25 cellular contexts compared by ENCODE assay signal in the genomic region with DNA sequence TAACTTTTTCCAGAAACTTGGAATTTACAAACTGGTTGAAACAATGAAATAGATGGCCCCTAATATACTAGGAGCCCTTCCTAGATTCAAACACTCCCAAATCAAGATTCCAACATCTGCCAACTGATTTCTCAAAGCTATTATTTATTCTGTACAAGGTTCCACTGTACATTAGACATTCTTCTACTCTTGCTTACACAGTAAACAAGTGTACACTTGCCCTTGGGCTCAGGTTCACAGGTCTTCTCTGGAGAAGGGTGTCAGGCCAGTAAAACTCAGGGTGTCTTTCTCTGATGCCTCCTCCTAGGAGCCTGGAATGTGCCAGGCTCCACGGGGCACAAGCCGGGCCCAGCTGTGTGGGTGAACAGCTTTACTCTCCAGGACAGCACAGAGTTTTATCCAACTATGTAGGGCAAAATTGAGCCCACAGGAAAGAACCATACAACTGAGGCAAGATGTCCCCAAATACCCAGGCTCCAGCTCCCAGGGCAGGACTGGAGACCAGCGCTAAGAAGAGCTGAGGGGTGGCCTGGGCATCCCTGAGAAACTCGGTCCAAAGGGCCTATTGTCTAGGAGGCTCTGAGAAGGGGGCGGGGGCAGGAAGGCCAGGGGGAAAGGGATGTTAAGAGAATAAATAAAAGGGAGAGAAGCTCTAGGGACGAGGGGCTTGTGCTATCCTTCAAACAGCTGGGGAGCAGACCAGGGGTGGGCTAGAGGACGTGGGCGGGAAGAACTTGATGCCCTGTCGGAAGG. TPM values are rescaled to one million over a fixed set of nuclear protein-coding genes. Genes with fewer than 3 reads are reported as not detected.
A peak's percentile ranks its signal among the peaks of the same experiment; 100 is the strongest.
DNase-seq lines count a peak whose midpoint lies in the region; ATAC-seq, FAIRE-seq and TF ChIP-seq lines count a peak whose summit lies in the region.
"Had no signal": no experiment of that assay in that cellular context is flagged by ENCODE, and none has a peak within 500 bp of the region (broad histone marks: within the 10 kb centered on the region; RNA-seq: fewer than 3 reads in every experiment).

No MANE protein-coding gene starts in this region.

- peaks cover 16 to 29% of the 10 kb centered on the region in 2 donors for H3K36me3 ChIP-seq in kidney (ENCODE audit: control insufficient read depth in 1 of 2, insufficient read depth in 2 of 2, low read length in 2 of 2)

- H3K9me3 ChIP-seq in kidney (ENCODE audit: control insufficient read depth in 1 of 2, low read length in 2 of 2): no peaks in the 10 kb centered on the region
- H3K9me3 ChIP-seq: right lobe of liver had no signal

- H3K4me3 ChIP-seq in kidney (ENCODE audit: low read length in 2 of 2): no peak overlapping the region
- H3K4me3 ChIP-seq: hepatocyte, right lobe of liver, SK-N-MC had no signal

- DNase-seq in Right ventricle myocardium inferior (ENCODE audit: missing footprints) (peak; percentile 14), left cardiac atrium (no peak), kidney (peak; percentile 52), RPMI8226 (no peak)
- no peak for DNase-seq in activated T-helper 1 cell treated with anti-CD3 and anti-CD28 coated beads, Interleukin-12 subunit alpha, Interleukin-12 subunit beta, Interleukin-2, Interleukin-4 antibody, amounts not matched to agents 30 ng/mL and 10 ng/mL and 1 ng/mL, durations not matched to agents 14 hours and 24 hours and 36 hours (ENCODE audit: low spot score)
- DNase-seq in stimulated activated effector memory CD8-positive, alpha-beta T cell treated with anti-CD3 and anti-CD28 coated beads, Interleukin-12 subunit alpha, Interleukin-12 subunit beta, amount 100 ng/mL, for 72 hours (ENCODE audit: low spot score in 2 of 2): no peak
- DNase-seq in activated CD4-positive, alpha-beta memory T cell treated with anti-CD3 and anti-CD28 coated beads, Interleukin-2, amount 10 ng/mL, durations not matched to agents 7 days and 5 days: no peak
- DNase-seq: activated CD4-positive, alpha-beta T cell treated with anti-CD3 and anti-CD28 coated beads for 36 hours; activated CD8-positive, alpha-beta memory T cell treated with anti-CD3 and anti-CD28 coated beads, Interleukin-2, amount 50 U/mL, for 4 hours; activated gamma-delta T cell; DMS79; NCI-H1694; stimulated activated CD4-positive, alpha-beta T cell treated with anti-CD3 and anti-CD28 coated beads, Interleukin-15, amount 100 ng/mL, for 24 hours; stimulated activated naive CD4-positive, alpha-beta T cell; T1000 had no signal

- FAIRE-seq in kidney (lab: Jason Lieb, UNC): no peak
- FAIRE-seq: islet of Langerhans had no signal

- TF ChIP-seq CTCF in kidney (IDR thresholded peaks at IDR 0.05; ENCODE audit: borderline replicate concordance, extremely low read depth, insufficient read depth): no peak

- H3K36me3 Mint-ChIP-seq in activated T-helper 1 cell treated with anti-CD3 and anti-CD28 coated beads, Interleukin-12 subunit alpha, Interleukin-12 subunit beta, Interleukin-2, Interleukin-4 antibody, amounts not matched to agents 30 ng/mL and 10 ng/mL and 1 ng/mL, durations not matched to agents 14 hours and 24 hours and 36 hours (ENCODE audit: low read depth): no peaks in the 10 kb centered on the region
- no peaks in the 10 kb centered on the region for H3K36me3 Mint-ChIP-seq in stimulated activated effector memory CD8-positive, alpha-beta T cell treated with anti-CD3 and anti-CD28 coated beads, Interleukin-12 subunit alpha, Interleukin-12 subunit beta, amount 100 ng/mL, for 72 hours
- no peaks in the 10 kb centered on the region for H3K36me3 Mint-ChIP-seq in activated CD4-positive, alpha-beta memory T cell treated with anti-CD3 and anti-CD28 coated beads, Interleukin-2, amount 10 ng/mL, durations not matched to agents 7 days and 5 days (ENCODE audit: low read depth)

- ATAC-seq in Right ventricle myocardium inferior (no peak), left cardiac atrium (no peak), HG03378 (IDR thresholded peaks at IDR 0.05; ENCODE audit: unreplicated experiment) (no peak)
- ATAC-seq in stimulated activated effector memory CD8-positive, alpha-beta T cell treated with anti-CD3 and anti-CD28 coated beads, Interleukin-12 subunit alpha, Interleukin-12 subunit beta, amount 100 ng/mL, for 72 hours: no peak

- POLR2A ChIA-PET in activated CD4-positive, alpha-beta memory T cell treated with anti-CD3 and anti-CD28 coated beads, Interleukin-2, amount 10 ng/mL, durations not matched to agents 7 days and 5 days (lab: Charles Lee): interaction anchor here (1.2 kb wide), 1 partner anchor 20 kb away, joined by 3 read pairs; no protein-coding TSS in a partner anchor

- peaks cover 18% of the 10 kb centered on the region for H3K4me1 Mint-ChIP-seq in activated T-helper 1 cell treated with anti-CD3 and anti-CD28 coated beads, Interleukin-12 subunit alpha, Interleukin-12 subunit beta, Interleukin-2, Interleukin-4 antibody, amounts not matched to agents 30 ng/mL and 10 ng/mL and 1 ng/mL, durations not matched to agents 14 hours and 24 hours and 36 hours (ENCODE audit: low read depth)
- peaks cover 25% of the 10 kb centered on the region for H3K4me1 Mint-ChIP-seq in stimulated activated effector memory CD8-positive, alpha-beta T cell treated with anti-CD3 and anti-CD28 coated beads, Interleukin-12 subunit alpha, Interleukin-12 subunit beta, amount 100 ng/mL, for 72 hours
- H3K4me1 Mint-ChIP-seq in activated CD4-positive, alpha-beta memory T cell treated with anti-CD3 and anti-CD28 coated beads, Interleukin-2, amount 10 ng/mL, durations not matched to agents 7 days and 5 days: peaks cover 19% of the 10 kb centered on the region

- no peak overlapping the region for H3K9ac ChIP-seq in kidney (ENCODE audit: low read length in 2 of 2)

- peak overlapping the region; percentile 49 for H3K4me3 Mint-ChIP-seq in activated T-helper 1 cell treated with anti-CD3 and anti-CD28 coated beads, Interleukin-12 subunit alpha, Interleukin-12 subunit beta, Interleukin-2, Interleukin-4 antibody, amounts not matched to agents 30 ng/mL and 10 ng/mL and 1 ng/mL, durations not matched to agents 14 hours and 24 hours and 36 hours
- H3K4me3 Mint-ChIP-seq in stimulated activated effector memory CD8-positive, alpha-beta T cell treated with anti-CD3 and anti-CD28 coated beads, Interleukin-12 subunit alpha, Interleukin-12 subunit beta, amount 100 ng/mL, for 72 hours: peak overlapping the region; percentile 89
- H3K4me3 Mint-ChIP-seq in activated CD4-positive, alpha-beta memory T cell treated with anti-CD3 and anti-CD28 coated beads, Interleukin-2, amount 10 ng/mL, durations not matched to agents 7 days and 5 days: no peak overlapping the region

- H3K4me1 ChIP-seq in kidney (ENCODE audit: control insufficient read depth in 1 of 2, insufficient read depth in 1 of 2, low read depth in 1 of 2, low read length in 2 of 2): peaks cover 8 to 19% of the 10 kb centered on the region in 2 donors

- H3K27me3 Mint-ChIP-seq in activated T-helper 1 cell treated with anti-CD3 and anti-CD28 coated beads, Interleukin-12 subunit alpha, Interleukin-12 subunit beta, Interleukin-2, Interleukin-4 antibody, amounts not matched to agents 30 ng/mL and 10 ng/mL and 1 ng/mL, durations not matched to agents 14 hours and 24 hours and 36 hours (ENCODE audit: insufficient read depth): peaks cover 60% of the 10 kb centered on the region
- peaks cover 41% of the 10 kb centered on the region for H3K27me3 Mint-ChIP-seq in activated CD4-positive, alpha-beta memory T cell treated with anti-CD3 and anti-CD28 coated beads, Interleukin-2, amount 10 ng/mL, durations not matched to agents 7 days and 5 days

- no peak overlapping the region for H3K27ac Mint-ChIP-seq in activated T-helper 1 cell treated with anti-CD3 and anti-CD28 coated beads, Interleukin-12 subunit alpha, Interleukin-12 subunit beta, Interleukin-2, Interleukin-4 antibody, amounts not matched to agents 30 ng/mL and 10 ng/mL and 1 ng/mL, durations not matched to agents 14 hours and 24 hours and 36 hours
- no peak overlapping the region for H3K27ac Mint-ChIP-seq in stimulated activated effector memory CD8-positive, alpha-beta T cell treated with anti-CD3 and anti-CD28 coated beads, Interleukin-12 subunit alpha, Interleukin-12 subunit beta, amount 100 ng/mL, for 72 hours
- no peak overlapping the region for H3K27ac Mint-ChIP-seq in activated CD4-positive, alpha-beta memory T cell treated with anti-CD3 and anti-CD28 coated beads, Interleukin-2, amount 10 ng/mL, durations not matched to agents 7 days and 5 days
- H3K27ac Mint-ChIP-seq: activated CD4-positive, alpha-beta T cell treated with anti-CD3 and anti-CD28 coated beads for 36 hours; mesothelial cell of epicardium had no signal

- peak overlapping the region in 1 of 2 donors; percentile 1 for H3K27ac ChIP-seq in kidney (ENCODE audit: low read depth in 2 of 2, low read length in 2 of 2)
- H3K27ac ChIP-seq: hepatocyte, HL-60, right lobe of liver, SK-N-MC had no signal

- CTCF ChIA-PET in activated CD4-positive, alpha-beta memory T cell treated with anti-CD3 and anti-CD28 coated beads, Interleukin-2, amount 10 ng/mL, durations not matched to agents 7 days and 5 days (lab: Charles Lee): interaction anchor here (0.6 to 4.4 kb wide), 26 partner anchors 7 to 971 kb away, joined by 3 to 115 read pairs (median 6); a partner anchor contains a TSS

- intact Hi-C loops in Right ventricle myocardium inferior (cut with DNase I) (no loop called here), left cardiac atrium (cut with DNase I) (loop anchor here in 1 of 2 donors (5.0 kb wide), 1 partner anchor 117 kb away; no protein-coding TSS in a partner anchor), kidney (cut with DNase I) (no loop called here)
- intact Hi-C loops in activated T-helper 1 cell treated with anti-CD3 and anti-CD28 coated beads, Interleukin-12 subunit alpha, Interleukin-12 subunit beta, Interleukin-2, Interleukin-4 antibody, amounts not matched to agents 30 ng/mL and 10 ng/mL and 1 ng/mL, durations not matched to agents 14 hours and 24 hours and 36 hours (cut with micrococcal nuclease): no loop called here

- no peaks in the 10 kb centered on the region for H3K9me3 Mint-ChIP-seq in activated T-helper 1 cell treated with anti-CD3 and anti-CD28 coated beads, Interleukin-12 subunit alpha, Interleukin-12 subunit beta, Interleukin-2, Interleukin-4 antibody, amounts not matched to agents 30 ng/mL and 10 ng/mL and 1 ng/mL, durations not matched to agents 14 hours and 24 hours and 36 hours
- no peaks in the 10 kb centered on the region for H3K9me3 Mint-ChIP-seq in stimulated activated effector memory CD8-positive, alpha-beta T cell treated with anti-CD3 and anti-CD28 coated beads, Interleukin-12 subunit alpha, Interleukin-12 subunit beta, amount 100 ng/mL, for 72 hours
- no peaks in the 10 kb centered on the region for H3K9me3 Mint-ChIP-seq in activated CD4-positive, alpha-beta memory T cell treated with anti-CD3 and anti-CD28 coated beads, Interleukin-2, amount 10 ng/mL, durations not matched to agents 7 days and 5 days
- H3K9me3 Mint-ChIP-seq: mesothelial cell of epicardium had no signal

RNA-seq across cellular contexts. Expression of a gene that starts 8.8 kb away (rescaled TPM):
- total RNA-seq in Right ventricle myocardium inferior (not detected), left cardiac atrium (not detected), kidney (not detected)
- total RNA-seq in activated T-helper 1 cell treated with anti-CD3 and anti-CD28 coated beads, Interleukin-12 subunit alpha, Interleukin-12 subunit beta, Interleukin-2, Interleukin-4 antibody, amounts not matched to agents 30 ng/mL and 10 ng/mL and 1 ng/mL, durations not matched to agents 14 hours and 24 hours and 36 hours: not detected in 2 replicates
- polyA plus RNA-seq in kidney (ENCODE audit: insufficient read depth, low read depth, low replicate concordance): not detected
- total RNA-seq in activated CD4-positive, alpha-beta memory T cell treated with anti-CD3 and anti-CD28 coated beads, Interleukin-2, amount 10 ng/mL, durations not matched to agents 7 days and 5 days: not detected
- total RNA-seq: activated CD4-positive, alpha-beta T cell treated with anti-CD3 and anti-CD28 coated beads for 36 hours; chondrocyte; fibroblast of villous mesenchyme; hepatocyte; mesothelial cell of epicardium; occipital lobe; right lobe of liver had no signal
- polyA plus RNA-seq: hepatocyte had no signal

RNA-seq across cellular contexts. Expression of a gene that starts 14.6 kb away (rescaled TPM):
- total RNA-seq in Right ventricle myocardium inferior: 17.5 TPM
- 10 to 100 TPM; 25.1 to 39.9 TPM for total RNA-seq in left cardiac atrium
- total RNA-seq in activated T-helper 1 cell treated with anti-CD3 and anti-CD28 coated beads, Interleukin-12 subunit alpha, Interleukin-12 subunit beta, Interleukin-2, Interleukin-4 antibody, amounts not matched to agents 30 ng/mL and 10 ng/mL and 1 ng/mL, durations not matched to agents 14 hours and 24 hours and 36 hours: not detected in 2 replicates
- 42.8 TPM for total RNA-seq in kidney
- 40.4 TPM for polyA plus RNA-seq in kidney (ENCODE audit: insufficient read depth, low read depth, low replicate concordance)
- total RNA-seq in activated CD4-positive, alpha-beta memory T cell treated with anti-CD3 and anti-CD28 coated beads, Interleukin-2, amount 10 ng/mL, durations not matched to agents 7 days and 5 days: not detected
- total RNA-seq: activated CD4-positive, alpha-beta T cell treated with anti-CD3 and anti-CD28 coated beads for 36 hours had no signal

RNA-seq across cellular contexts. Expression of a gene that starts 20.9 kb away (rescaled TPM):
- total RNA-seq in Right ventricle myocardium inferior (13.1 TPM), left cardiac atrium (10 to 100 TPM; 13.2 to 14.1 TPM), kidney (23.5 TPM)
- 26.1 and 27.9 TPM in 2 replicates for total RNA-seq in activated T-helper 1 cell treated with anti-CD3 and anti-CD28 coated beads, Interleukin-12 subunit alpha, Interleukin-12 subunit beta, Interleukin-2, Interleukin-4 antibody, amounts not matched to agents 30 ng/mL and 10 ng/mL and 1 ng/mL, durations not matched to agents 14 hours and 24 hours and 36 hours
- 18.2 TPM for polyA plus RNA-seq in kidney (ENCODE audit: insufficient read depth, low read depth, low replicate concordance)
- 10 to 100 TPM; 33.5 to 35.1 TPM for total RNA-seq in activated CD4-positive, alpha-beta memory T cell treated with anti-CD3 and anti-CD28 coated beads, Interleukin-2, amount 10 ng/mL, durations not matched to agents 7 days and 5 days

RNA-seq across cellular contexts. Expression of a gene that starts 26.2 kb away (rescaled TPM):
- 140 TPM for total RNA-seq in Right ventricle myocardium inferior
- 10 to 100 TPM; 65.8 to 68.8 TPM for total RNA-seq in left cardiac atrium
- total RNA-seq in activated T-helper 1 cell treated with anti-CD3 and anti-CD28 coated beads, Interleukin-12 subunit alpha, Interleukin-12 subunit beta, Interleukin-2, Interleukin-4 antibody, amounts not matched to agents 30 ng/mL and 10 ng/mL and 1 ng/mL, durations not matched to agents 14 hours and 24 hours and 36 hours: 0.22 and 0.36 TPM in 2 replicates
- 30.4 TPM for total RNA-seq in kidney
- polyA plus RNA-seq in kidney (ENCODE audit: insufficient read depth, low read depth, low replicate concordance): 57.6 TPM
- under 1 TPM; 0.48 to 0.53 TPM for total RNA-seq in activated CD4-positive, alpha-beta memory T cell treated with anti-CD3 and anti-CD28 coated beads, Interleukin-2, amount 10 ng/mL, durations not matched to agents 7 days and 5 days

RNA-seq across cellular contexts. Expression of a gene that starts 38.3 kb away (rescaled TPM):
- total RNA-seq in Right ventricle myocardium inferior (68.7 TPM), left cardiac atrium (100 to 1,000 TPM; 144 to 230 TPM), kidney (137 TPM)
- total RNA-seq in activated T-helper 1 cell treated with anti-CD3 and anti-CD28 coated beads, Interleukin-12 subunit alpha, Interleukin-12 subunit beta, Interleukin-2, Interleukin-4 antibody, amounts not matched to agents 30 ng/mL and 10 ng/mL and 1 ng/mL, durations not matched to agents 14 hours and 24 hours and 36 hours: 6.0 and 6.6 TPM in 2 replicates
- polyA plus RNA-seq in kidney (ENCODE audit: insufficient read depth, low read depth, low replicate concordance): 42.1 TPM
- 1 to 10 TPM; 6.5 to 6.6 TPM for total RNA-seq in activated CD4-positive, alpha-beta memory T cell treated with anti-CD3 and anti-CD28 coated beads, Interleukin-2, amount 10 ng/mL, durations not matched to agents 7 days and 5 days

Comparison
In these comparisons a context has a peak if more than half of its experiments do, and no peak if none do; other contexts are left out.
1. DNase-seq: peak in Right ventricle myocardium inferior (single experiment) and kidney (single experiment); none in left cardiac atrium (single experiment), activated T-helper 1 cell treated with anti-CD3 and anti-CD28 coated beads, Interleukin-12 subunit alpha, Interleukin-12 subunit beta, Interleukin-2, Interleukin-4 antibody, amounts not matched to agents 30 ng/mL and 10 ng/mL and 1 ng/mL, durations not matched to agents 14 hours and 24 hours and 36 hours (single experiment), stimulated activated effector memory CD8-positive, alpha-beta T cell treated with anti-CD3 and anti-CD28 coated beads, Interleukin-12 subunit alpha, Interleukin-12 subunit beta, amount 100 ng/mL, for 72 hours (0 of 2), activated CD4-positive, alpha-beta memory T cell treated with anti-CD3 and anti-CD28 coated beads, Interleukin-2, amount 10 ng/mL, durations not matched to agents 7 days and 5 days (single experiment) and RPMI8226 (single experiment).
2. RNA of a gene that starts 14.6 kb away (total RNA-seq): 42.8 TPM in kidney (single experiment), 25.1 to 39.9 TPM in left cardiac atrium and 17.5 TPM in Right ventricle myocardium inferior (single experiment); not detected in activated T-helper 1 cell treated with anti-CD3 and anti-CD28 coated beads, Interleukin-12 subunit alpha, Interleukin-12 subunit beta, Interleukin-2, Interleukin-4 antibody, amounts not matched to agents 30 ng/mL and 10 ng/mL and 1 ng/mL, durations not matched to agents 14 hours and 24 hours and 36 hours and not detected in activated CD4-positive, alpha-beta memory T cell treated with anti-CD3 and anti-CD28 coated beads, Interleukin-2, amount 10 ng/mL, durations not matched to agents 7 days and 5 days; every median in the first group is over 10 times any median in the second.